4 cellular contexts compared by ENCODE assay signal in the genomic region with DNA sequence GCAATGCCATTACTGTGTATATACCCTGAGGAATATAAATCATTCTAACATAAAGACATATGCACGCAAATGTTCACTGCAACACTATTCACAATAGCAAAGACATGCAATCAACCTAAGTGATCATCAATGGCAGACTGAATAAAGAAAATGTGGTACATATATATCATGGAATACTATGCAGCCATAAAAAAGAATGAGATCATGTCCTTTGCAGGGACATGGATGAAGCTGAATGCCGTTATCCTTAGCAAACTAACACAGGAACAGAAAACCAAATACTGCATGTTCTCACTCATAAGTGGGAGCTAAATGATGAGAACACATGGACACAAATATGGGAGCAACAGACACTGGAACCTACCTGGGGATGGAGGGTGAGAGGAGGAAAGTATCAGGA.
DNase-seq lines count a peak whose midpoint lies in the region; ATAC-seq, FAIRE-seq and TF ChIP-seq lines count a peak whose summit lies in the region.
"Not testable (repeated sequence)": the region's sequence is repeated elsewhere in the genome, so short reads cannot be mapped to it uniquely, and the experiment has no call there.

No MANE protein-coding gene starts in this region.

- TF ChIP-seq RAD21 in K562 (CRISPR knock-in tag; conservative IDR thresholded peaks at IDR 0.05 in 1 of 2, IDR thresholded peaks at IDR 0.05 in 1 of 2), result not testable (repeated sequence)

- TF ChIP-seq CTCF in HEK293 (tag by site-specific recombination; IDR thresholded peaks at IDR 0.05); K562 (IDR thresholded peaks at IDR 0.05 in 2 of 3, conservative IDR thresholded peaks at IDR 0.05 in 1 of 3; ENCODE audit: insufficient read depth in 2 of 3, low read depth in 1 of 3, low read length in 3 of 3): not testable (repeated sequence)

- not testable (repeated sequence) for ATAC-seq in K562; central memory CD8-positive, alpha-beta T cell (replicated peaks; ENCODE audit: extremely low read depth, poor library complexity, severe bottlenecking)

- TF ChIP-seq EP300 in K562 (IDR thresholded peaks at IDR 0.05; ENCODE audit: low read length), result not testable (repeated sequence)

- H3K27me3 Mint-ChIP-seq in central memory CD8-positive, alpha-beta T cell, result not testable (repeated sequence)

- not testable (repeated sequence) for H3K4me3 Mint-ChIP-seq in central memory CD8-positive, alpha-beta T cell

- not testable (repeated sequence) for H3K79me2 ChIP-seq in K562 (ENCODE audit: control insufficient read depth, insufficient read depth, low read length)

- DNase-seq in GM12891 (ENCODE audit: insufficient read length, low spot score); K562 (ENCODE audit: extremely low read depth in 1 of 4, low spot score in 3 of 4); central memory CD8-positive, alpha-beta T cell (ENCODE audit: low spot score in 2 of 2): not testable (repeated sequence)

- H3K27ac ChIP-seq in HEK293 (ENCODE audit: extremely low read depth, low read depth, low read length); K562 (ENCODE audit: extremely low read depth, low read depth, low read length): not testable (repeated sequence)

- H3K27ac Mint-ChIP-seq in central memory CD8-positive, alpha-beta T cell (ENCODE audit: low read depth), result peak overlapping the region; percentile 20

- peak; percentile 83 for FAIRE-seq in GM12891 (lab: Jason Lieb, UNC)
- not testable (repeated sequence) for FAIRE-seq in K562 (lab: Jason Lieb, UNC)

- not testable (repeated sequence) for H3K9me3 Mint-ChIP-seq in central memory CD8-positive, alpha-beta T cell

- not testable (repeated sequence) for BruUV-seq in K562 (replicated peaks; lab: Mats Ljungman, UMichigan)

- not testable (repeated sequence) for H3K9ac ChIP-seq in K562 (ENCODE audit: insufficient read depth in 1 of 2, low read depth in 2 of 2, low read length in 2 of 2)

- intact Hi-C loops in K562 (cut with micrococcal nuclease), result not testable (repeated sequence)

- H3K36me3 Mint-ChIP-seq in central memory CD8-positive, alpha-beta T cell (ENCODE audit: insufficient read depth), result not testable (repeated sequence)

- not testable (repeated sequence) for TF ChIP-seq POLR2A in GM12891 (IDR thresholded peaks at IDR 0.05; ENCODE audit: low read depth, low read length); K562 (conservative IDR thresholded peaks at IDR 0.05)

- not testable (repeated sequence) for H3K9me1 ChIP-seq in K562 (ENCODE audit: control insufficient read depth, insufficient read depth, low read length)

- H3K27me3 ChIP-seq in K562 (ENCODE audit: control insufficient read depth in 2 of 2, insufficient read depth in 2 of 2, low read length in 2 of 2), result not testable (repeated sequence)

- not testable (repeated sequence) for H3K36me3 ChIP-seq in HEK293 (ENCODE audit: control insufficient read depth in 2 of 2, insufficient read depth in 1 of 2, low read length in 2 of 2); K562 (ENCODE audit: control insufficient read depth, insufficient read depth, low read length)

- not testable (repeated sequence) for H3K4me2 ChIP-seq in K562 (ENCODE audit: insufficient read depth, low read length)

- POLR2A ChIA-PET in HEK293 (lab: Yijun Ruan, JAX); K562 (lab: Yijun Ruan, JAX): not testable (repeated sequence)

- 0% methylated on average over 2 of the region's 2 CpGs for WGBS in K562 (ENCODE audit: insufficient coverage, low coverage, missing lambda C conversion rate)

- not testable (repeated sequence) for H4K20me1 ChIP-seq in K562 (replicated peaks; ENCODE audit: control insufficient read depth, insufficient read depth, low read length)

- H3K9me3 ChIP-seq in HEK293 (ENCODE audit: control insufficient read depth, insufficient read depth, low read depth, low read length); K562 (replicated peaks; ENCODE audit: control insufficient read depth, insufficient read depth, low read depth, low read length): not testable (repeated sequence)

- H3K4me3 ChIP-seq in HEK293 (ENCODE audit: low read depth, low read length); K562: not testable (repeated sequence)

- not testable (repeated sequence) for H3K4me1 Mint-ChIP-seq in central memory CD8-positive, alpha-beta T cell

- CTCF ChIA-PET in HEK293 (lab: Yijun Ruan, JAX), result interaction anchor here (0.6 kb wide), 1 partner anchor 25 kb away, joined by 3 read pairs; no protein-coding TSS in a partner anchor
- CTCF ChIA-PET in K562 (lab: Yijun Ruan, JAX; ENCODE audit: low intra/inter-chr PET ratio), result not testable (repeated sequence)

- H3K4me1 ChIP-seq in HEK293 (ENCODE audit: control insufficient read depth, insufficient read depth, low read length); K562 (replicated peaks in 1 of 2; ENCODE audit: control insufficient read depth in 2 of 2, insufficient read depth in 2 of 2, low read length in 2 of 2): not testable (repeated sequence)

- in situ Hi-C loops in K562 (cut with MboI), result not testable (repeated sequence)

- H2AFZ ChIP-seq in K562 (ENCODE audit: low read depth, low read length), result not testable (repeated sequence)

TF ChIP-seq in HEK293, 187 proteins besides CTCF, POLR2A, EP300 and RAD21:
- peak; percentile 72 for TF ChIP-seq ZNF146 (tag by site-specific recombination; IDR thresholded peaks at IDR 0.05)

TF ChIP-seq in K562, 482 proteins besides CTCF, POLR2A, EP300 and RAD21:
- peak; percentile 56 for TF ChIP-seq ZNF146 (CRISPR knock-in tag; IDR thresholded peaks at IDR 0.05; ENCODE audit: unreplicated experiment)
